ENCODE assay signal across 14 cellular contexts in the genomic region with DNA sequence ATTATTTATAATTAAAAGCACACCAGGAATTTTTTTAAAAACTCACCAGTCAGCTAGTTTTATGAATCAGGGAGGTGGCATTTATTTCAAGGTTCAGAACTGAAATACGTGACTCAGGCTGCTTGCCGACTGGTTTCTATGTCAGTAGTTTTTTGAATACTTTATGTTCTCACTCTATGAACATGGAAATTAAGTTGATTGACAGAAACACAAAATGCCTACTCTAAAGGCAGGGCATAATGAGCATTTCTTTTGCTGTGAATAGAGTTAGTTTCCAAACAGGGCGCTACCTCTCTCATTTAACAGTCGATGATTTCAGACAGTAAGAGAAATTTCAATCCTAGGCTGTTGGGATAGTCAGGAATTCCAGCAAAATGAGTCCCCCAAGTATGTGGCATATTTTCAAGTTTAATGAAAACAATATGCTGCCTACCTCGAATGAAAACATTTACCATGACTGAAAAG. TPM values are rescaled to one million over a fixed set of nuclear protein-coding genes. Genes with fewer than 3 reads are reported as not detected.
DNase-seq lines count a peak whose midpoint lies in the region; ATAC-seq, FAIRE-seq and TF ChIP-seq lines count a peak whose summit lies in the region.
"Had no signal": no experiment of that assay in that cellular context is flagged by ENCODE, and none has a peak within 500 bp of the region (broad histone marks: within the 10 kb centered on the region; RNA-seq: fewer than 3 reads in every experiment).

No MANE protein-coding gene starts in this region.

- H4K8ac ChIP-seq in mesenchymal stem cell (ENCODE audit: low read length), result no peak overlapping the region

- H3K9me3 ChIP-seq in HEK293 (ENCODE audit: control insufficient read depth, insufficient read depth, low read depth, low read length) (no peaks in the 10 kb centered on the region), mesenchymal stem cell (ENCODE audit: control insufficient read depth, low read length) (no peaks in the 10 kb centered on the region)
- H3K9me3 ChIP-seq: transverse colon had no signal

- no peak overlapping the region for H3K14ac ChIP-seq in mesenchymal stem cell (ENCODE audit: low read length in 2 of 2)

- peaks cover 2% of the 10 kb centered on the region for H3K79me1 ChIP-seq in mesenchymal stem cell (replicated peaks; ENCODE audit: low read length, poor library complexity, severe bottlenecking)

- H3K4me1 ChIP-seq in HEK293 (ENCODE audit: control insufficient read depth, insufficient read depth, low read length) (peaks cover 27% of the 10 kb centered on the region), mesenchymal stem cell (ENCODE audit: control insufficient read depth, insufficient read depth, low read depth, low read length) (peaks cover 29% of the 10 kb centered on the region)

- no peak for ATAC-seq in HG02981 (IDR thresholded peaks at IDR 0.05; ENCODE audit: unreplicated experiment)
- ATAC-seq in GM18519 (IDR thresholded peaks at IDR 0.05; ENCODE audit: low FRiP score, unreplicated experiment), result no peak
- ATAC-seq: foreskin keratinocyte had no signal

- no peak overlapping the region for H2BK15ac ChIP-seq in mesenchymal stem cell (ENCODE audit: low read depth, poor library complexity, severe bottlenecking)

- no peak overlapping the region for H3K4ac ChIP-seq in mesenchymal stem cell (ENCODE audit: low read depth in 1 of 2, low read length in 2 of 2)

- H3K18ac ChIP-seq in mesenchymal stem cell (ENCODE audit: low read depth in 1 of 2, low read length in 2 of 2), result no peak overlapping the region

- no peak overlapping the region for H2BK12ac ChIP-seq in mesenchymal stem cell (ENCODE audit: low read length in 2 of 2)

- peaks cover 2% of the 10 kb centered on the region in 2 experiments; a peak in 2 of 3 replicates for H3K36me3 ChIP-seq in HEK293 (ENCODE audit: control insufficient read depth in 2 of 2, insufficient read depth in 1 of 2, low read length in 2 of 2)
- H3K36me3 ChIP-seq in mesenchymal stem cell (ENCODE audit: control insufficient read depth in 1 of 2, insufficient read depth in 2 of 2, low read depth in 1 of 2, low read length in 2 of 2), result peaks cover 0 to 17% of the 10 kb centered on the region in 2 experiments
- H3K36me3 ChIP-seq: transverse colon had no signal

- peak overlapping the region; percentile 84 for H3K9ac ChIP-seq in mesenchymal stem cell (ENCODE audit: low read length)
- H3K9ac ChIP-seq: KMS-11 had no signal

- no peak for TF ChIP-seq CTCF in HEK293 (tag by site-specific recombination; IDR thresholded peaks at IDR 0.05)

- peaks cover 0 to 24% of the 10 kb centered on the region in 2 experiments for H3K27me3 ChIP-seq in mesenchymal stem cell (ENCODE audit: control insufficient read depth in 1 of 2, insufficient read depth in 1 of 2, low read length in 2 of 2)

- H3K27ac ChIP-seq in HEK293 (ENCODE audit: extremely low read depth, low read depth, low read length) (0 out of 2 replicates have a peak overlapping the region, but pooled peaks have one; percentile 25), mesenchymal stem cell (ENCODE audit: low read length, poor library complexity, severe bottlenecking) (peak overlapping the region; percentile 58)
- H3K27ac ChIP-seq: foreskin keratinocyte, KMS-11, transverse colon had no signal

- peak overlapping the region; percentile 21 for H3K4me2 ChIP-seq in mesenchymal stem cell (ENCODE audit: low read length, poor library complexity, severe bottlenecking)
- H3K4me2 ChIP-seq: KMS-11 had no signal

- H2AFZ ChIP-seq in mesenchymal stem cell (ENCODE audit: low read depth, low read length), result no peak overlapping the region

- H2BK120ac ChIP-seq in mesenchymal stem cell (ENCODE audit: low read depth, low read length), result no peak overlapping the region

- FAIRE-seq in RCC 7860 (lab: Jason Lieb, UNC), result no peak

- H3K4me3 ChIP-seq in HEK293 (ENCODE audit: low read depth, low read length) (no peak overlapping the region), mesenchymal stem cell (ENCODE audit: insufficient read depth in 1 of 2, low read depth in 1 of 2, low read length in 2 of 2) (peak overlapping the region in 1 of 2 experiments; percentile 58)
- H3K4me3 ChIP-seq: transverse colon had no signal

- no peak overlapping the region for H2AK5ac ChIP-seq in mesenchymal stem cell (ENCODE audit: low read length, severe bottlenecking)

- POLR2A ChIA-PET in HEK293 (lab: Yijun Ruan, JAX), result interaction anchor here (0.8 kb wide), 1 partner anchor 10 kb away, joined by 3 read pairs; no protein-coding TSS in a partner anchor

- no peak overlapping the region for H4K91ac ChIP-seq in mesenchymal stem cell (ENCODE audit: low read length)

- DNase-seq in AG08396 (ENCODE audit: low spot score) (peak; percentile 77), amniotic stem cell (lab: John Stamatoyannopoulos, UW) (peak; percentile 74), mesenchymal stem cell (peak; percentile 65), RCC 7860 (ENCODE audit: low spot score) (no peak), NCI-H1930 (lab: John Stamatoyannopoulos, UW) (no peak)
- DNase-seq: anterior cingulate cortex; NCI-H446 treated with DMSO at 0.1 percent for 48 hours; stimulated activated CD4-positive, alpha-beta T cell treated with anti-CD3 and anti-CD28 coated beads, Interleukin-1b, Interleukin-23, amount 100 ng/mL, for 48 hours; transverse colon had no signal

- 33% methylated on average over 4 of the region's 5 CpGs for WGBS in mesenchymal stem cell

- H3K23ac ChIP-seq in mesenchymal stem cell (ENCODE audit: low read length in 2 of 2), result no peak overlapping the region

- H2BK5ac ChIP-seq in mesenchymal stem cell (ENCODE audit: low read depth, low read length, poor library complexity, severe bottlenecking), result no peak overlapping the region

- CTCF ChIA-PET in HEK293 (lab: Yijun Ruan, JAX), result no interaction called here

TF ChIP-seq in HEK293, 187 proteins besides CTCF, POLR2A, EP300 and RAD21:
- TF ChIP-seq ZBTB17 (tag by site-specific recombination; IDR thresholded peaks at IDR 0.05), result no peak
- peak; percentile 21; the same call in 1 of the 2 replicates for TF ChIP-seq KLF10 (tag by site-specific recombination; IDR thresholded peaks at IDR 0.05)
- TF ChIP-seq ZNF529 (tag by site-specific recombination; IDR thresholded peaks at IDR 0.05; ENCODE audit: insufficient replicate concordance), result no peak
- 0 out of 2 replicates have a peak, but pooled peaks have one; percentile 10 for TF ChIP-seq SP2 (tag by site-specific recombination; IDR thresholded peaks at IDR 0.05)
- TF ChIP-seq ZNF341 (tag by site-specific recombination; IDR thresholded peaks at IDR 0.05; ENCODE audit: low read depth), result no peak
- no peak for TF ChIP-seq ZSCAN30 (tag by site-specific recombination; IDR thresholded peaks at IDR 0.05)
- TF ChIP-seq, protein P1, sequence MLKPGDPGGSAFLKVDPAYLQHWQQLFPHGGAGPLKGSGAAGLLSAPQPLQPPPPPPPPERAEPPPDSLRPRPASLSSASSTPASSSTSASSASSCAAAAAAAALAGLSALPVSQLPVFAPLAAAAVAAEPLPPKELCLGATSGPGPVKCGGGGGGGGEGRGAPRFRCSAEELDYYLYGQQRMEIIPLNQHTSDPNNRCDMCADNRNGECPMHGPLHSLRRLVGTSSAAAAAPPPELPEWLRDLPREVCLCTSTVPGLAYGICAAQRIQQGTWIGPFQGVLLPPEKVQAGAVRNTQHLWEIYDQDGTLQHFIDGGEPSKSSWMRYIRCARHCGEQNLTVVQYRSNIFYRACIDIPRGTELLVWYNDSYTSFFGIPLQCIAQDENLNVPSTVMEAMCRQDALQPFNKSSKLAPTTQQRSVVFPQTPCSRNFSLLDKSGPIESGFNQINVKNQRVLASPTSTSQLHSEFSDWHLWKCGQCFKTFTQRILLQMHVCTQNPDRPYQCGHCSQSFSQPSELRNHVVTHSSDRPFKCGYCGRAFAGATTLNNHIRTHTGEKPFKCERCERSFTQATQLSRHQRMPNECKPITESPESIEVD (tag by site-specific recombination; IDR thresholded peaks at IDR 0.05), result peak; percentile 95
- 0 out of 2 replicates have a peak, but pooled peaks have one; percentile 46 for TF ChIP-seq ZNF596 (tag by site-specific recombination; IDR thresholded peaks at IDR 0.05)
- peak; percentile 11; the same call in 1 of the 2 replicates for TF ChIP-seq OSR2 (tag by site-specific recombination; IDR thresholded peaks at IDR 0.05)
- no peak for TF ChIP-seq EGR2 (tag by site-specific recombination; IDR thresholded peaks at IDR 0.05; ENCODE audit: low read depth)
- TF ChIP-seq FEZF1 (tag by site-specific recombination; IDR thresholded peaks at IDR 0.05), result peak; percentile 67
- TF ChIP-seq, protein P2, sequence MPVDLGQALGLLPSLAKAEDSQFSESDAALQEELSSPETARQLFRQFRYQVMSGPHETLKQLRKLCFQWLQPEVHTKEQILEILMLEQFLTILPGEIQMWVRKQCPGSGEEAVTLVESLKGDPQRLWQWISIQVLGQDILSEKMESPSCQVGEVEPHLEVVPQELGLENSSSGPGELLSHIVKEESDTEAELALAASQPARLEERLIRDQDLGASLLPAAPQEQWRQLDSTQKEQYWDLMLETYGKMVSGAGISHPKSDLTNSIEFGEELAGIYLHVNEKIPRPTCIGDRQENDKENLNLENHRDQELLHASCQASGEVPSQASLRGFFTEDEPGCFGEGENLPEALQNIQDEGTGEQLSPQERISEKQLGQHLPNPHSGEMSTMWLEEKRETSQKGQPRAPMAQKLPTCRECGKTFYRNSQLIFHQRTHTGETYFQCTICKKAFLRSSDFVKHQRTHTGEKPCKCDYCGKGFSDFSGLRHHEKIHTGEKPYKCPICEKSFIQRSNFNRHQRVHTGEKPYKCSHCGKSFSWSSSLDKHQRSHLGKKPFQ (tag by site-specific recombination; IDR thresholded peaks at IDR 0.05), result peak; percentile 29; the same call in 1 of the 2 replicates
- peak; percentile 68; the same call in 1 of the 2 replicates for TF ChIP-seq IKZF3 (tag by site-specific recombination; IDR thresholded peaks at IDR 0.05)
- peak; percentile 57 for TF ChIP-seq SP7 (tag by site-specific recombination; IDR thresholded peaks at IDR 0.05)
TF ChIP-seq in HEK293: peak in this region for 9.

RNA-seq across cellular contexts. Expression of a gene that starts 6.7 kb away (rescaled TPM):
- 16.0 TPM for polyA plus RNA-seq in mesenchymal stem cell (2013, experiment 1 of 2)
- polyA plus RNA-seq in mesenchymal stem cell (2013, experiment 2 of 2), result 15.8 TPM

Comparison
In these comparisons a context has a peak if more than half of its experiments do, and no peak if none do; other contexts are left out.
1. DNase-seq: peak in AG08396 (single experiment), amniotic stem cell (single experiment) and mesenchymal stem cell (single experiment); none in RCC 7860 (single experiment) and NCI-H1930 (0 of 2).